In genomic region chr1:8562881-8563865, GRCh38 we compare ENCODE assay signal across 1 cellular context.
TF ChIP-seq lines count a peak whose summit lies in the region.

No MANE protein-coding gene starts in this region.

TF ChIP-seq in GM12878, 131 proteins besides CTCF, POLR2A, EP300 and RAD21 (continued from another document):
- TF ChIP-seq ZBTB11 (CRISPR knock-in tag; IDR thresholded peaks at IDR 0.05) (no peak), BHLHE40 (IDR thresholded peaks at IDR 0.05; ENCODE audit: borderline replicate concordance in 1 of 2, low read depth in 2 of 2, low read length in 1 of 2) (no peak), RAD51 (IDR thresholded peaks at IDR 0.05) (no peak), E4F1 (IDR thresholded peaks at IDR 0.05; ENCODE audit: borderline replicate concordance, partially characterized antibody) (no peak), TCF7 (IDR thresholded peaks at IDR 0.05; ENCODE audit: borderline replicate concordance) (no peak), HDGF (IDR thresholded peaks at IDR 0.05) (no peak), NRF1 (conservative IDR thresholded peaks at IDR 0.05; ENCODE audit: low read depth, low read length) (no peak)
- TF ChIP-seq, protein P1, sequence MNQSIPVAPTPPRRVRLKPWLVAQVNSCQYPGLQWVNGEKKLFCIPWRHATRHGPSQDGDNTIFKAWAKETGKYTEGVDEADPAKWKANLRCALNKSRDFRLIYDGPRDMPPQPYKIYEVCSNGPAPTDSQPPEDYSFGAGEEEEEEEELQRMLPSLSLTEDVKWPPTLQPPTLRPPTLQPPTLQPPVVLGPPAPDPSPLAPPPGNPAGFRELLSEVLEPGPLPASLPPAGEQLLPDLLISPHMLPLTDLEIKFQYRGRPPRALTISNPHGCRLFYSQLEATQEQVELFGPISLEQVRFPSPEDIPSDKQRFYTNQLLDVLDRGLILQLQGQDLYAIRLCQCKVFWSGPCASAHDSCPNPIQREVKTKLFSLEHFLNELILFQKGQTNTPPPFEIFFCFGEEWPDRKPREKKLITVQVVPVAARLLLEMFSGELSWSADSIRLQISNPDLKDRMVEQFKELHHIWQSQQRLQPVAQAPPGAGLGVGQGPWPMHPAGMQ (IDR thresholded peaks at IDR 0.05; ENCODE audit: borderline replicate concordance), result no peak
- TF ChIP-seq, protein P2, sequence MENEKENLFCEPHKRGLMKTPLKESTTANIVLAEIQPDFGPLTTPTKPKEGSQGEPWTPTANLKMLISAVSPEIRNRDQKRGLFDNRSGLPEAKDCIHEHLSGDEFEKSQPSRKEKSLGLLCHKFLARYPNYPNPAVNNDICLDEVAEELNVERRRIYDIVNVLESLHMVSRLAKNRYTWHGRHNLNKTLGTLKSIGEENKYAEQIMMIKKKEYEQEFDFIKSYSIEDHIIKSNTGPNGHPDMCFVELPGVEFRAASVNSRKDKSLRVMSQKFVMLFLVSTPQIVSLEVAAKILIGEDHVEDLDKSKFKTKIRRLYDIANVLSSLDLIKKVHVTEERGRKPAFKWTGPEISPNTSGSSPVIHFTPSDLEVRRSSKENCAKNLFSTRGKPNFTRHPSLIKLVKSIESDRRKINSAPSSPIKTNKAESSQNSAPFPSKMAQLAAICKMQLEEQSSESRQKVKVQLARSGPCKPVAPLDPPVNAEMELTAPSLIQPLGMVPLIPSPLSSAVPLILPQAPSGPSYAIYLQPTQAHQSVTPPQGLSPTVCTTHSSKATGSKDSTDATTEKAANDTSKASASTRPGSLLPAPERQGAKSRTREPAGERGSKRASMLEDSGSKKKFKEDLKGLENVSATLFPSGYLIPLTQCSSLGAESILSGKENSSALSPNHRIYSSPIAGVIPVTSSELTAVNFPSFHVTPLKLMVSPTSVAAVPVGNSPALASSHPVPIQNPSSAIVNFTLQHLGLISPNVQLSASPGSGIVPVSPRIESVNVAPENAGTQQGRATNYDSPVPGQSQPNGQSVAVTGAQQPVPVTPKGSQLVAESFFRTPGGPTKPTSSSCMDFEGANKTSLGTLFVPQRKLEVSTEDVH (IDR thresholded peaks at IDR 0.05; ENCODE audit: low read depth, partially characterized antibody), result no peak
- TF ChIP-seq, protein P3, sequence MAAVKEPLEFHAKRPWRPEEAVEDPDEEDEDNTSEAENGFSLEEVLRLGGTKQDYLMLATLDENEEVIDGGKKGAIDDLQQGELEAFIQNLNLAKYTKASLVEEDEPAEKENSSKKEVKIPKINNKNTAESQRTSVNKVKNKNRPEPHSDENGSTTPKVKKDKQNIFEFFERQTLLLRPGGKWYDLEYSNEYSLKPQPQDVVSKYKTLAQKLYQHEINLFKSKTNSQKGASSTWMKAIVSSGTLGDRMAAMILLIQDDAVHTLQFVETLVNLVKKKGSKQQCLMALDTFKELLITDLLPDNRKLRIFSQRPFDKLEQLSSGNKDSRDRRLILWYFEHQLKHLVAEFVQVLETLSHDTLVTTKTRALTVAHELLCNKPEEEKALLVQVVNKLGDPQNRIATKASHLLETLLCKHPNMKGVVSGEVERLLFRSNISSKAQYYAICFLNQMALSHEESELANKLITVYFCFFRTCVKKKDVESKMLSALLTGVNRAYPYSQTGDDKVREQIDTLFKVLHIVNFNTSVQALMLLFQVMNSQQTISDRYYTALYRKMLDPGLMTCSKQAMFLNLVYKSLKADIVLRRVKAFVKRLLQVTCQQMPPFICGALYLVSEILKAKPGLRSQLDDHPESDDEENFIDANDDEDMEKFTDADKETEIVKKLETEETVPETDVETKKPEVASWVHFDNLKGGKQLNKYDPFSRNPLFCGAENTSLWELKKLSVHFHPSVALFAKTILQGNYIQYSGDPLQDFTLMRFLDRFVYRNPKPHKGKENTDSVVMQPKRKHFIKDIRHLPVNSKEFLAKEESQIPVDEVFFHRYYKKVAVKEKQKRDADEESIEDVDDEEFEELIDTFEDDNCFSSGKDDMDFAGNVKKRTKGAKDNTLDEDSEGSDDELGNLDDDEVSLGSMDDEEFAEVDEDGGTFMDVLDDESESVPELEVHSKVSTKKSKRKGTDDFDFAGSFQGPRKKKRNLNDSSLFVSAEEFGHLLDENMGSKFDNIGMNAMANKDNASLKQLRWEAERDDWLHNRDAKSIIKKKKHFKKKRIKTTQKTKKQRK (IDR thresholded peaks at IDR 0.05; ENCODE audit: low read depth, low read length), result no peak
